Comparison of ENCODE assay signal across 21 cellular contexts in genomic region chr7:110607050-110607862, GRCh38.
DNase-seq lines count a peak whose midpoint lies in the region; ATAC-seq, FAIRE-seq and TF ChIP-seq lines count a peak whose summit lies in the region.
"Had no signal": no experiment of that assay in that cellular context is flagged by ENCODE, and none has a peak within 500 bp of the region (broad histone marks: within the 10 kb centered on the region; RNA-seq: fewer than 3 reads in every experiment).

No MANE protein-coding gene starts in this region.

- H2BK120ac ChIP-seq in neuronal stem cell (ENCODE audit: low read depth, low read length), result no peak overlapping the region

- H3K9me3 Mint-ChIP-seq in activated CD4-positive, alpha-beta T cell treated with anti-CD3 and anti-CD28 coated beads, Interleukin-2, amount 10 ng/mL, durations not matched to agents 7 days and 5 days, result peaks cover 2% of the 10 kb centered on the region

- no peak overlapping the region for H3K4me3 Mint-ChIP-seq in activated CD4-positive, alpha-beta T cell treated with anti-CD3 and anti-CD28 coated beads, Interleukin-2, amount 10 ng/mL, durations not matched to agents 7 days and 5 days

- FAIRE-seq in bronchial epithelial cell (lab: Jason Lieb, UNC), result peak; percentile 68
- FAIRE-seq: GM18507, H54 had no signal

- peaks cover 4% of the 10 kb centered on the region for H3K27me3 Mint-ChIP-seq in activated CD4-positive, alpha-beta T cell treated with anti-CD3 and anti-CD28 coated beads, Interleukin-2, amount 10 ng/mL, durations not matched to agents 7 days and 5 days

- no peak overlapping the region for H3K23ac ChIP-seq in neuronal stem cell (ENCODE audit: low read depth, low read length, poor library complexity)

- DNase-seq in activated CD4-positive, alpha-beta T cell treated with anti-CD3 and anti-CD28 coated beads, Interleukin-2, amount 10 ng/mL, durations not matched to agents 7 days and 5 days, result peak; percentile 9
- DNase-seq in activated CD4-positive, alpha-beta T cell treated with anti-CD3 and anti-CD28 coated beads for 1 hour, result no peak
- peak; percentile 45 for DNase-seq in DND-41
- no peak for DNase-seq in bronchial epithelial cell (ENCODE audit: low read depth)
- DNase-seq in neuronal stem cell (ENCODE audit: low spot score), result no peak
- DNase-seq in NCI-H345 treated with DMSO at 0.1 percent for 48 hours (lab: John Stamatoyannopoulos, UW; ENCODE audit: unreplicated experiment), result no peak
- DNase-seq in NOMO-1 treated with DMSO at 0.1 percent for 48 hours (lab: John Stamatoyannopoulos, UW; ENCODE audit: unreplicated experiment), result no peak
- no peak for DNase-seq in ureter (ENCODE audit: low spot score)
- DNase-seq: 8988T, ACHN, DMS153, KG1, MM.1S, NCI-H1694, NCI-H2029 treated with DMSO at 0.1 percent for 48 hours, NCI-H526 treated with DMSO at 0.1 percent for 48 hours, SHP77 had no signal

- H3K4me1 Mint-ChIP-seq in activated CD4-positive, alpha-beta T cell treated with anti-CD3 and anti-CD28 coated beads, Interleukin-2, amount 10 ng/mL, durations not matched to agents 7 days and 5 days, result peaks cover 10% of the 10 kb centered on the region

- H3K79me2 ChIP-seq in DND-41 (ENCODE audit: insufficient read depth, low read length), result no peaks in the 10 kb centered on the region

- H3K4me3 ChIP-seq in DND-41 (ENCODE audit: low read depth in 1 of 2, low read length in 2 of 2), result peak overlapping the region in 1 of 2 experiments; percentile 42; a peak in 2 of 4 replicates
- no peak overlapping the region for H3K4me3 ChIP-seq in bronchial epithelial cell (ENCODE audit: low read depth, low read length)
- peak overlapping the region in 1 of 2 donors; percentile 11 for H3K4me3 ChIP-seq in neuronal stem cell (ENCODE audit: low read length in 2 of 2)

- CTCF ChIA-PET in activated CD4-positive, alpha-beta T cell treated with anti-CD3 and anti-CD28 coated beads, Interleukin-2, amount 10 ng/mL, durations not matched to agents 7 days and 5 days (lab: Charles Lee), result no interaction called here

- H2AFZ ChIP-seq in DND-41 (ENCODE audit: low read depth, low read length), result peak overlapping the region; percentile 89
- H2AFZ ChIP-seq in neuronal stem cell (ENCODE audit: low read length), result peak overlapping the region; percentile 54

- no peak overlapping the region for H3K27ac Mint-ChIP-seq in activated CD4-positive, alpha-beta T cell treated with anti-CD3 and anti-CD28 coated beads, Interleukin-2, amount 10 ng/mL, durations not matched to agents 7 days and 5 days

- H4K8ac ChIP-seq in neuronal stem cell (ENCODE audit: low read depth, low read length), result no peak overlapping the region

- no peaks in the 10 kb centered on the region for H3K36me3 Mint-ChIP-seq in activated CD4-positive, alpha-beta T cell treated with anti-CD3 and anti-CD28 coated beads, Interleukin-2, amount 10 ng/mL, durations not matched to agents 7 days and 5 days (ENCODE audit: low read depth)

- peak overlapping the region; percentile 5 for H3K18ac ChIP-seq in neuronal stem cell (ENCODE audit: low read length)

- H4K91ac ChIP-seq in neuronal stem cell (ENCODE audit: low read depth, low read length, poor library complexity), result no peak overlapping the region

- H4K20me1 ChIP-seq in DND-41 (ENCODE audit: insufficient read depth, low read length), result no peaks in the 10 kb centered on the region

- peak overlapping the region; percentile 81 for H2AK5ac ChIP-seq in neuronal stem cell (ENCODE audit: low read depth, low read length)

- TF ChIP-seq CTCF in DND-41 (IDR thresholded peaks at IDR 0.05; ENCODE audit: borderline replicate concordance, extremely low read depth, low read length, poor library complexity, severe bottlenecking), result no peak
- TF ChIP-seq CTCF in bronchial epithelial cell (IDR thresholded peaks at IDR 0.05; ENCODE audit: insufficient read depth, low read length, severe bottlenecking), result no peak

- no CpG with 5 or more reads among the region's 4 CpGs for WGBS in neuronal stem cell (ENCODE audit: extremely low coverage in 2 of 2, insufficient read length in 2 of 2, insufficient replicate concordance in 1 of 2), 2 donors

- H3K4me2 ChIP-seq in DND-41 (ENCODE audit: insufficient read depth, low read length) (peak overlapping the region; percentile 56), neuronal stem cell (ENCODE audit: insufficient read depth, low read length, poor library complexity, severe bottlenecking) (no peak overlapping the region)

- peaks cover 26% of the 10 kb centered on the region for H3K4me1 ChIP-seq in DND-41 (ENCODE audit: insufficient read depth, low read length)
- H3K4me1 ChIP-seq in neuronal stem cell (ENCODE audit: control insufficient read depth in 2 of 2, insufficient read depth in 1 of 2, low read depth in 1 of 2, low read length in 2 of 2), result peaks cover 0 to 3% of the 10 kb centered on the region in 2 donors

- H3K79me1 ChIP-seq in neuronal stem cell (ENCODE audit: low read depth, low read length), result no peaks in the 10 kb centered on the region

- POLR2A ChIA-PET in activated CD4-positive, alpha-beta T cell treated with anti-CD3 and anti-CD28 coated beads, Interleukin-2, amount 10 ng/mL, durations not matched to agents 7 days and 5 days (lab: Charles Lee), result no interaction called here

- H2BK15ac ChIP-seq in neuronal stem cell (ENCODE audit: low read length), result no peak overlapping the region

- H3K9ac ChIP-seq in DND-41 (ENCODE audit: low read depth, low read length), result peak overlapping the region; percentile 46
- no peak overlapping the region for H3K9ac ChIP-seq in neuronal stem cell (ENCODE audit: low read depth, low read length, poor library complexity)

- H3K27me3 ChIP-seq in DND-41 (ENCODE audit: insufficient read depth, low read length, poor library complexity) (no peaks in the 10 kb centered on the region), bronchial epithelial cell (ENCODE audit: control insufficient read depth, insufficient read depth, low read length) (no peaks in the 10 kb centered on the region), neuronal stem cell (ENCODE audit: control insufficient read depth in 3 of 3, insufficient read depth in 3 of 3, low read depth in 1 of 3, low read length in 3 of 3) (peaks cover 0 to 2% (median 0%) of the 10 kb centered on the region in 3 experiments)

- H2BK12ac ChIP-seq in neuronal stem cell (ENCODE audit: low read length), result no peak overlapping the region

- peak overlapping the region; percentile 21 for H3K14ac ChIP-seq in neuronal stem cell (ENCODE audit: low read length)

- H3K4ac ChIP-seq in neuronal stem cell (ENCODE audit: low read length), result no peak overlapping the region

- no peak overlapping the region for H2BK5ac ChIP-seq in neuronal stem cell (ENCODE audit: low read length)

- H3K9me3 ChIP-seq in DND-41 (ENCODE audit: insufficient read depth, low read length, severe bottlenecking) (no peaks in the 10 kb centered on the region), neuronal stem cell (replicated peaks in 1 of 2; ENCODE audit: control insufficient read depth in 2 of 2, insufficient read depth in 1 of 2, low read depth in 1 of 2, low read length in 2 of 2) (no peaks in the 10 kb centered on the region)

- ATAC-seq in DND-41 (ENCODE audit: insufficient read depth, low read depth), result peak; percentile 86
- ATAC-seq: Panc1 had no signal

- H3K27ac ChIP-seq in DND-41 (ENCODE audit: low read length), result peak overlapping the region; percentile 89
- H3K27ac ChIP-seq in neuronal stem cell (replicated peaks; ENCODE audit: low read length), result no peak overlapping the region
- H3K27ac ChIP-seq: RWPE1 had no signal

- H3K36me3 ChIP-seq in DND-41 (ENCODE audit: insufficient read depth, low read length) (no peaks in the 10 kb centered on the region), bronchial epithelial cell (ENCODE audit: control insufficient read depth, insufficient read depth, low read length) (no peaks in the 10 kb centered on the region), neuronal stem cell (replicated peaks in 1 of 2; ENCODE audit: control insufficient read depth in 2 of 2, insufficient read depth in 2 of 2, low read length in 2 of 2) (peaks cover 0 to 2% of the 10 kb centered on the region in 2 donors)

Comparison
In these comparisons a context has a peak if more than half of its experiments do, and no peak if none do; other contexts are left out.
1. DNase-seq: peak in activated CD4-positive, alpha-beta T cell treated with anti-CD3 and anti-CD28 coated beads, Interleukin-2, amount 10 ng/mL, durations not matched to agents 7 days and 5 days (single experiment) and DND-41 (single experiment); none in activated CD4-positive, alpha-beta T cell treated with anti-CD3 and anti-CD28 coated beads for 1 hour (single experiment), bronchial epithelial cell (single experiment), neuronal stem cell (single experiment), NCI-H345 treated with DMSO at 0.1 percent for 48 hours (single experiment), NOMO-1 treated with DMSO at 0.1 percent for 48 hours (single experiment) and ureter (single experiment).